In genomic region chr21:34429699-34430098, GRCh38 we compare ENCODE assay signal across 7 cellular contexts. TPM values are rescaled to one million over a fixed set of nuclear protein-coding genes. Genes with fewer than 3 reads are reported as not detected.
"Had no signal": no experiment of that assay in that cellular context is flagged by ENCODE, and none has a peak within 500 bp of the region (broad histone marks: within the 10 kb centered on the region; RNA-seq: fewer than 3 reads in every experiment).

No MANE protein-coding gene starts in this region.

RNA-seq across cellular contexts. Expression of gene SMIM34, which starts 5.9 kb away (rescaled TPM):
- total RNA-seq: activated CD4-positive, alpha-beta memory T cell treated with anti-CD3 and anti-CD28 coated beads for 36 hours; activated CD4-positive, alpha-beta T cell treated with anti-CD3 and anti-CD28 coated beads, Interleukin-2, amount 10 ng/mL, durations not matched to agents 7 days and 5 days; activated naive CD4-positive, alpha-beta T cell treated with anti-CD3 and anti-CD28 coated beads, Interleukin-2, amount 50 U/mL, for 72 hours; activated T-cell treated with anti-CD3 and anti-CD28 coated beads, Interleukin-2, amount 50 U/mL, for 4 hours; ascending aorta; body of pancreas; T-cell had no signal

RNA-seq across cellular contexts. Expression of gene SMIM11, which starts 54.4 kb away (rescaled TPM):
- total RNA-seq: ascending aorta had no signal
